ENCODE assay signal across 16 cellular contexts in the genomic region with DNA sequence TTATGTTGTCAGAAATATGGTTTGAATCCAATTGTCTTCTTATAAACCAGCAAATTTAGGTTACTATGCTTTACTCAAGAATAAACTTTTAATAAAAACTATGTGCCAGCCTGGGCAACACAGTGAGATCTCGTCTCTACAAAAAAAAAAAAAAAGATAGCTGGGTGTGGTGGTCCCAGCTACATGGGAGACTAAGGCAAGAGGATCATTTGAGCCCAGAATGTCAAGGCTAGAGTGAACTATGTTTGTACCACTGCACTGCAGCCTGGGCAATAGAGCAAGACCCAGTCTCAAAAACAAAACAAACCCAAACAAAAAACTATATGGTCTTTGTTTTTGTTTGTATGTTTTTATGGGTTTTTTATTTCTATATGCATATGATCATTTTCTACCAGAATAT. TPM values are rescaled to one million over a fixed set of nuclear protein-coding genes. Genes with fewer than 3 reads are reported as not detected.
DNase-seq lines count a peak whose midpoint lies in the region; ATAC-seq, FAIRE-seq and TF ChIP-seq lines count a peak whose summit lies in the region.
"Had no signal": no experiment of that assay in that cellular context is flagged by ENCODE, and none has a peak within 500 bp of the region (broad histone marks: within the 10 kb centered on the region; RNA-seq: fewer than 3 reads in every experiment).

No MANE protein-coding gene starts in this region.

- H3K36me3 ChIP-seq in HCT116 (ENCODE audit: control insufficient read depth in 1 of 2, insufficient read depth in 2 of 2, low read length in 2 of 2) (no peaks in the 10 kb centered on the region), Panc1 (ENCODE audit: control insufficient read depth, insufficient read depth, low read length) (no peaks in the 10 kb centered on the region), H1 (ENCODE audit: control insufficient read depth in 2 of 4, insufficient read depth in 4 of 4, low read length in 3 of 4) (no peaks in the 10 kb centered on the region)
- H3K36me3 ChIP-seq: BLaER1 had no signal

- no peak overlapping the region for H2BK12ac ChIP-seq in H1 (ENCODE audit: low read depth, low read length)

- H3K9me3 ChIP-seq in HCT116 (ENCODE audit: control insufficient read depth in 1 of 2, insufficient read depth in 1 of 2, low read depth in 1 of 2, low read length in 2 of 2) (no peaks in the 10 kb centered on the region), Panc1 (ENCODE audit: control insufficient read depth, insufficient read depth, low read depth, low read length) (no peaks in the 10 kb centered on the region), H1 (ENCODE audit: insufficient read depth in 2 of 2, low read depth in 1 of 2, low read length in 1 of 2) (no peaks in the 10 kb centered on the region)
- H3K9me3 ChIP-seq: BLaER1 had no signal

- H3K56ac ChIP-seq in H1 (replicated peaks; ENCODE audit: insufficient read length, low read depth, low read length) = no peak overlapping the region

- no peak overlapping the region for H4K5ac ChIP-seq in H1 (ENCODE audit: insufficient read length, low read depth, low read length)

- no peak for ATAC-seq in HCT116
- no peak for ATAC-seq in Panc1
- no peak for ATAC-seq in GM19455 (IDR thresholded peaks at IDR 0.05; ENCODE audit: unreplicated experiment)
- ATAC-seq: CD8-positive, alpha-beta T cell had no signal

- H2AFZ ChIP-seq in HCT116 (ENCODE audit: low read depth, low read length, poor library complexity, severe bottlenecking) = no peak overlapping the region
- no peak overlapping the region for H2AFZ ChIP-seq in H1 (ENCODE audit: low read length)

- POLR2A ChIA-PET in HCT116 (lab: Charles Lee) = interaction anchor here (0.7 to 1.9 kb wide), 4 partner anchors 9 to 71 kb away, joined by 4 to 5 read pairs (median 4); no protein-coding TSS in a partner anchor
- POLR2A ChIA-PET in Panc1 (lab: Charles Lee) = interaction anchor here (0.7 kb wide), 2 partner anchors 8 to 60 kb away, joined by 3 to 7 read pairs; no protein-coding TSS in a partner anchor
- POLR2A ChIA-PET in H1 (lab: Charles Lee; ENCODE audit: partially characterized antibody) = interaction anchor here (0.6 to 1.3 kb wide), 2 partner anchors 9 to 66 kb away, joined by 3 read pairs; no protein-coding TSS in a partner anchor

- no peak overlapping the region for H2AK5ac ChIP-seq in H1 (ENCODE audit: low read depth, low read length)

- BruUV-seq in HCT116 (replicated peaks; lab: Mats Ljungman, UMichigan) = no TSS peak
- no TSS peak for BruUV-seq in Panc1 (replicated peaks; lab: Mats Ljungman, UMichigan)

- TF ChIP-seq EP300 in H1 (IDR thresholded peaks at IDR 0.05; ENCODE audit: borderline replicate concordance in 1 of 2, low read depth in 2 of 2, low read length in 2 of 2) = no peak

- in situ Hi-C loops in Panc1 (cut with HindIII; ENCODE audit: low pct_unique_long_range_greater_than_20kb, low sequenced_read_pairs) = no loop called here

- H3K18ac ChIP-seq in H1 (ENCODE audit: extremely low read depth, low read length) = no peak overlapping the region

- no peak for TF ChIP-seq RAD21 in HCT116 (IDR thresholded peaks at IDR 0.05; ENCODE audit: low read depth)
- TF ChIP-seq RAD21 in H1 (IDR thresholded peaks at IDR 0.05 in 1 of 2, conservative IDR thresholded peaks at IDR 0.05 in 1 of 2; ENCODE audit: low read depth in 2 of 2, low read length in 2 of 2) = no peak

- no peak overlapping the region for H2BK20ac ChIP-seq in H1 (ENCODE audit: low read length)

- TF ChIP-seq POLR2A in HCT116 (IDR thresholded peaks at IDR 0.05; ENCODE audit: borderline replicate concordance, extremely low read depth, insufficient read depth, insufficient read length) (no peak), H1 (IDR thresholded peaks at IDR 0.05; ENCODE audit: control extremely low read depth in 1 of 2, low read depth in 2 of 2, low read length in 2 of 2) (no peak)

- no peak overlapping the region for H3K23ac ChIP-seq in H1 (ENCODE audit: insufficient read length)

- peaks cover 85 to 95% of the 10 kb centered on the region in 2 experiments for H3K4me1 ChIP-seq in HCT116 (ENCODE audit: control insufficient read depth in 1 of 2, insufficient read depth in 2 of 2, low read length in 2 of 2)
- peaks cover 31% of the 10 kb centered on the region for H3K4me1 ChIP-seq in Panc1 (ENCODE audit: control insufficient read depth, insufficient read depth, low read length)
- H3K4me1 ChIP-seq in H1 (replicated peaks in 1 of 4; ENCODE audit: control insufficient read depth in 3 of 4, insufficient read depth in 4 of 4, low read length in 3 of 4) = no peaks in the 10 kb centered on the region

- H4K91ac ChIP-seq in H1 (replicated peaks; ENCODE audit: insufficient read length, low read length) = no peak overlapping the region

- H4K20me1 ChIP-seq in HCT116 (ENCODE audit: insufficient read depth) = no peaks in the 10 kb centered on the region
- no peaks in the 10 kb centered on the region for H4K20me1 ChIP-seq in H1 (replicated peaks in 1 of 2; ENCODE audit: control insufficient read depth in 1 of 2, insufficient read depth in 2 of 2, low read length in 2 of 2)
- H4K20me1 ChIP-seq: BLaER1 had no signal

- H3K9me2 ChIP-seq in HCT116 (ENCODE audit: insufficient read depth) = no peaks in the 10 kb centered on the region

- H3K9ac ChIP-seq in HCT116 (ENCODE audit: low read length) (peak overlapping the region; percentile 53), H1 (replicated peaks in 1 of 4; ENCODE audit: extremely low read depth in 1 of 4, low read depth in 3 of 4, low read length in 3 of 4) (no peak overlapping the region)
- H3K9ac ChIP-seq: BLaER1 had no signal

- peak overlapping the region; percentile 95 for H3K27ac ChIP-seq in HCT116 (ENCODE audit: low read depth, low read length)
- peak overlapping the region; percentile 91 for H3K27ac ChIP-seq in Panc1 (ENCODE audit: low read length)
- H3K27ac ChIP-seq in H1 (ENCODE audit: low read depth, low read length) = no peak overlapping the region
- H3K27ac ChIP-seq: BLaER1 had no signal

- RAD21 ChIA-PET in HCT116 (lab: Charles Lee; ENCODE audit: low non-redundant PET in 1 of 2, low total read pairs in 2 of 2, uncharacterized antibody in 2 of 2, unreplicated experiment in 2 of 2) = interaction anchor here (0.6 to 0.7 kb wide), 2 partner anchors 185 to 275 kb away, joined by 3 to 4 read pairs; no protein-coding TSS in a partner anchor

- DNase-seq in HCT116 (ENCODE audit: low read depth, low spot score) = no peak
- DNase-seq in Panc1 (ENCODE audit: low read depth, low spot score) = no peak
- DNase-seq in H1 (ENCODE audit: low read depth in 1 of 2, low spot score in 2 of 2) = no peak
- DNase-seq in NCI-H146 (lab: John Stamatoyannopoulos, UW) = no peak
- DNase-seq in HCEC 1CT = no peak
- DNase-seq: Calu3; CD8-positive, alpha-beta T cell; DMS79 treated with DMSO at 0.1 percent for 48 hours; GF-D8; GOT3; H9; HFFc6; KG1 had no signal

- 100% methylated on average over 1 of the region's 1 CpG; no CpG with 5 or more reads in 1 of the 2 experiments for WGBS in H1 (ENCODE audit: extremely low coverage in 1 of 2, insufficient coverage in 1 of 2, insufficient read length in 1 of 2, insufficient replicate concordance in 2 of 2, low coverage in 1 of 2, low lambda C conversion rate in 2 of 2, missing lambda C conversion rate in 1 of 2), 2 experiments

- no peak overlapping the region for H3K14ac ChIP-seq in H1 (ENCODE audit: insufficient read length)

- no peak for TF ChIP-seq CTCF in HCT116 (IDR thresholded peaks at IDR 0.05 in 2 of 3, conservative IDR thresholded peaks at IDR 0.05 in 1 of 3; ENCODE audit: borderline replicate concordance in 1 of 3, insufficient read depth in 1 of 3, low read depth in 2 of 3, low read length in 2 of 3)
- no peak for TF ChIP-seq CTCF in Panc1 (IDR thresholded peaks at IDR 0.05)
- TF ChIP-seq CTCF in H1 (IDR thresholded peaks at IDR 0.05; ENCODE audit: control extremely low read depth in 1 of 3, insufficient read depth in 1 of 3, low read depth in 1 of 3, low read length in 3 of 3) = no peak

- CTCF ChIA-PET in HCT116 (lab: Charles Lee) (interaction anchor here (0.7 kb wide), 1 partner anchor 1665 kb away, joined by 3 read pairs; no protein-coding TSS in a partner anchor), Panc1 (lab: Charles Lee) (interaction anchor here (0.6 kb wide), 1 partner anchor 181 kb away, joined by 7 read pairs; no protein-coding TSS in a partner anchor), H1 (lab: Charles Lee; ENCODE audit: partially characterized antibody) (interaction anchor here (0.7 to 0.9 kb wide), 3 partner anchors 45 to 98 kb away, joined by 3 to 4 read pairs (median 3); no protein-coding TSS in a partner anchor)

- no peaks in the 10 kb centered on the region for H3K79me1 ChIP-seq in H1 (ENCODE audit: low read depth, low read length)

- 0 out of 4 replicates have a peak overlapping the region, but pooled peaks of 1 of the 2 experiments have one; percentile 6 for H3K4me3 ChIP-seq in HCT116 (replicated peaks in 1 of 2; ENCODE audit: low read depth in 1 of 2, low read length in 2 of 2)
- no peak overlapping the region for H3K4me3 ChIP-seq in Panc1 (ENCODE audit: low read depth in 2 of 2, low read length in 2 of 2)
- H3K4me3 ChIP-seq in H1 (ENCODE audit: extremely low read depth in 1 of 4, insufficient read depth in 2 of 4, low read depth in 3 of 4, low read length in 4 of 4) = no peak overlapping the region
- H3K4me3 ChIP-seq: BLaER1 had no signal

- H3K4me2 ChIP-seq in HCT116 (ENCODE audit: low read length) (peak overlapping the region; percentile 55), H1 (ENCODE audit: insufficient read depth in 1 of 2, low read depth in 2 of 2, low read length in 2 of 2) (no peak overlapping the region)
- H3K4me2 ChIP-seq: BLaER1 had no signal

- no peaks in the 10 kb centered on the region for H3K23me2 ChIP-seq in H1 (ENCODE audit: low read depth, low read length)

- H2BK15ac ChIP-seq in H1 (ENCODE audit: low read length) = no peak overlapping the region

- FAIRE-seq in H1 (lab: Jason Lieb, UNC) = no peak
- FAIRE-seq: HTR-8/SVneo had no signal

- H3K27me3 ChIP-seq in HCT116 (ENCODE audit: insufficient read depth, low read length) (no peaks in the 10 kb centered on the region), Panc1 (ENCODE audit: control insufficient read depth, insufficient read depth, low read length) (no peaks in the 10 kb centered on the region), H1 (replicated peaks in 1 of 4; ENCODE audit: control insufficient read depth in 3 of 4, extremely low read depth in 1 of 4, insufficient read depth in 3 of 4, low read length in 3 of 4) (no peaks in the 10 kb centered on the region)
- H3K27me3 ChIP-seq: BLaER1 had no signal

- peaks cover 37% of the 10 kb centered on the region for H3K79me2 ChIP-seq in HCT116 (ENCODE audit: insufficient read depth, low read length)
- H3K79me2 ChIP-seq in H1 (ENCODE audit: control insufficient read depth in 1 of 2, insufficient read depth in 2 of 2, low read length in 2 of 2) = no peaks in the 10 kb centered on the region

- H4K8ac ChIP-seq in H1 (ENCODE audit: extremely low read depth, insufficient read depth, low read length) = no peak overlapping the region

- intact Hi-C loops in HCT116 (cut with micrococcal nuclease) (no loop called here), Panc1 (cut with micrococcal nuclease; ENCODE audit: unreplicated experiment) (no loop called here)

- no peak overlapping the region for H3K4ac ChIP-seq in H1 (replicated peaks; ENCODE audit: insufficient read length, low read depth, low read length)

- no peak overlapping the region for H2BK5ac ChIP-seq in H1 (ENCODE audit: low read depth, low read length)

- H2BK120ac ChIP-seq in H1 (replicated peaks; ENCODE audit: low read depth, low read length) = peak overlapping the region; percentile 22

RNA-seq across cellular contexts. Expression of a gene that starts 7.5 kb away (rescaled TPM):
- total RNA-seq in HCT116 (2021; ENCODE audit: unreplicated experiment) (80.3 TPM), Panc1 (2021; ENCODE audit: unreplicated experiment) (22.9 TPM)
- polyA plus RNA-seq in HCT116 (2012) = 17.4 and 25.6 TPM in 2 replicates
- polyA plus RNA-seq in Panc1 (2012; ENCODE audit: insufficient read length) = 12.0 TPM
- total RNA-seq in H1 (2021; fragmentation: NEBNext Ultra II Directional; extraction: Animal tissue kit (Norgen Biotek cat#: 25700)) = 39.0 and 40.9 TPM in 2 replicates
- polyA plus RNA-seq in H1 (2011; rRNA removed) = 5.6 and 10.1 TPM in 2 replicates
- 14.3 TPM for polyA plus RNA-seq in H1 (2011; cell fraction: cytosol; rRNA removed)
- 6.2 TPM for polyA plus RNA-seq in H1 (2011; cell fraction: nucleus; rRNA removed)
- 12.1 to 26.3 TPM (median 16.0 TPM) in 4 replicates for polyA plus RNA-seq in H1 (2012, experiment 1 of 2)
- polyA plus RNA-seq in H1 (2012, experiment 2 of 2) = 2.2 TPM
- polyA plus RNA-seq in H1 (2013, experiment 1 of 2) = 27.0 TPM
- 30.0 TPM for polyA plus RNA-seq in H1 (2013, experiment 2 of 2)
- polyA minus RNA-seq in H1 (2011; rRNA and poly(A)+ RNA removed) = 26.4 and 35.0 TPM in 2 replicates
- polyA minus RNA-seq in H1 (2011; cell fraction: cytosol; rRNA and poly(A)+ RNA removed) = 23.9 TPM
- polyA minus RNA-seq in H1 (2011; cell fraction: nucleus; rRNA and poly(A)+ RNA removed) = 57.9 TPM
